Comparison of ENCODE assay signal across 15 cellular contexts in the genomic region with DNA sequence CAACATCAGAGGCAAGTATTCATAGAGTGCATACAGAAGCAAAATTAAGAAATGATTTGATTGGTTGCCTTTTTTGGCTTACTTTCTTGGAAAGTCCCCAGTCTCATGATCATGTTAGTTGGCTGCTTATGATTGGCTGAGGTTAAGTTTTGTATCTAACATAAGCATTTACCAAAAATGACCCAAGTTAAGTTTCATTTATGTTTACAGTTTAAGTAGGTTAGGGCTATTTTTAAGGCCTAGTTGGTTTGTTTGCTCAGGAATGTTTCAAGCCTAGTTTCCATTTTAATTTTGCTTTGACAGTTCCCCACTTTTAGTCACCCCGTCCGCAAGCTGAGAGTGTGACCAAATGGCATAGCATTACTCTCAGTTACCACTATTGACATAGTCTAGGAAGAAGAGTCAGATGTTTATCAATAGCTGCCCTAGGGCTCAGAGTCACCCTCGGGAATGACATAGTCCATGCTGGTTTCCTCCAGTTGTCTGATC. TPM values are rescaled to one million over a fixed set of nuclear protein-coding genes. Genes with fewer than 3 reads are reported as not detected.
DNase-seq lines count a peak whose midpoint lies in the region; ATAC-seq, FAIRE-seq and TF ChIP-seq lines count a peak whose summit lies in the region.
"Had no signal": no experiment of that assay in that cellular context is flagged by ENCODE, and none has a peak within 500 bp of the region (broad histone marks: within the 10 kb centered on the region; RNA-seq: fewer than 3 reads in every experiment).

No MANE protein-coding gene starts in this region.

- DNase-seq in activated CD8-positive, alpha-beta T cell treated with anti-CD3 and anti-CD28 coated beads for 36 hours, result peak; percentile 21
- DNase-seq in activated CD8-positive, alpha-beta T cell treated with anti-CD3 and anti-CD28 coated beads, Interleukin-2, amount 10 ng/mL, durations not matched to agents 7 days and 5 days, result no peak
- no peak for DNase-seq in natural killer cell
- no peak for DNase-seq in amniotic stem cell (lab: John Stamatoyannopoulos, UW)
- DNase-seq in urothelium cell line (ENCODE audit: low spot score), result no peak
- DNase-seq: GM23248, left ventricle myocardium inferior, NCI-H146, small intestine, transverse colon had no signal

- H3K4me3 Mint-ChIP-seq in activated CD8-positive, alpha-beta T cell treated with anti-CD3 and anti-CD28 coated beads for 36 hours, result no peak overlapping the region
- no peak overlapping the region for H3K4me3 Mint-ChIP-seq in activated CD8-positive, alpha-beta T cell treated with anti-CD3 and anti-CD28 coated beads, Interleukin-2, amount 10 ng/mL, durations not matched to agents 7 days and 5 days
- H3K4me3 Mint-ChIP-seq in natural killer cell, result no peak overlapping the region

- TF ChIP-seq CTCF in activated CD8-positive, alpha-beta T cell treated with anti-CD3 and anti-CD28 coated beads for 36 hours (IDR thresholded peaks at IDR 0.05), result no peak
- TF ChIP-seq CTCF in natural killer cell (IDR thresholded peaks at IDR 0.05), result no peak

- CTCF ChIA-PET in activated CD8-positive, alpha-beta T cell treated with anti-CD3 and anti-CD28 coated beads for 36 hours (lab: Charles Lee), result interaction anchor here (0.7 to 4.3 kb wide), 3 partner anchors 19 to 69 kb away, joined by 3 to 16 read pairs (median 5); no protein-coding TSS in a partner anchor
- CTCF ChIA-PET in activated CD8-positive, alpha-beta T cell treated with anti-CD3 and anti-CD28 coated beads, Interleukin-2, amount 10 ng/mL, durations not matched to agents 7 days and 5 days (lab: Charles Lee), result interaction anchor here (1.2 to 1.4 kb wide), 2 partner anchors 25 to 69 kb away, joined by 3 to 6 read pairs; no protein-coding TSS in a partner anchor

- peak overlapping the region; percentile 83 for H3K27ac Mint-ChIP-seq in activated CD8-positive, alpha-beta T cell treated with anti-CD3 and anti-CD28 coated beads for 36 hours
- no peak overlapping the region for H3K27ac Mint-ChIP-seq in activated CD8-positive, alpha-beta T cell treated with anti-CD3 and anti-CD28 coated beads, Interleukin-2, amount 10 ng/mL, durations not matched to agents 7 days and 5 days
- H3K27ac Mint-ChIP-seq in natural killer cell, result no peak overlapping the region

- FAIRE-seq in urothelium cell line (lab: Jason Lieb, UNC), result no peak
- FAIRE-seq: endometrium, small intestine, TTC549 had no signal

- H3K4me1 Mint-ChIP-seq in activated CD8-positive, alpha-beta T cell treated with anti-CD3 and anti-CD28 coated beads for 36 hours (ENCODE audit: low read depth), result peaks cover 9% of the 10 kb centered on the region
- H3K4me1 Mint-ChIP-seq in activated CD8-positive, alpha-beta T cell treated with anti-CD3 and anti-CD28 coated beads, Interleukin-2, amount 10 ng/mL, durations not matched to agents 7 days and 5 days (ENCODE audit: low read depth), result peaks cover 3% of the 10 kb centered on the region
- no peaks in the 10 kb centered on the region for H3K4me1 Mint-ChIP-seq in natural killer cell

- POLR2A ChIA-PET in activated CD8-positive, alpha-beta T cell treated with anti-CD3 and anti-CD28 coated beads for 36 hours (lab: Charles Lee), result interaction anchor here (0.9 to 1.6 kb wide), 3 partner anchors 10 to 21 kb away, joined by 3 to 5 read pairs (median 4); no protein-coding TSS in a partner anchor
- POLR2A ChIA-PET in activated CD8-positive, alpha-beta T cell treated with anti-CD3 and anti-CD28 coated beads, Interleukin-2, amount 10 ng/mL, durations not matched to agents 7 days and 5 days (lab: Charles Lee), result interaction anchor here (1.5 kb wide), 1 partner anchor 44 kb away, joined by 6 read pairs; a partner anchor contains a TSS

- H3K27me3 Mint-ChIP-seq in activated CD8-positive, alpha-beta T cell treated with anti-CD3 and anti-CD28 coated beads for 36 hours, result peaks cover 4% of the 10 kb centered on the region
- H3K27me3 Mint-ChIP-seq in activated CD8-positive, alpha-beta T cell treated with anti-CD3 and anti-CD28 coated beads, Interleukin-2, amount 10 ng/mL, durations not matched to agents 7 days and 5 days (ENCODE audit: low read depth), result peaks cover 2% of the 10 kb centered on the region
- H3K27me3 Mint-ChIP-seq in natural killer cell (ENCODE audit: low read depth in 2 of 2), result peaks cover 0 to 3% of the 10 kb centered on the region in 2 donors

- peak; percentile 65 for ATAC-seq in activated CD8-positive, alpha-beta T cell treated with anti-CD3 and anti-CD28 coated beads for 36 hours
- ATAC-seq in activated CD8-positive, alpha-beta T cell treated with anti-CD3 and anti-CD28 coated beads, Interleukin-2, amount 10 ng/mL, durations not matched to agents 7 days and 5 days, result no peak
- ATAC-seq in GM19395 (IDR thresholded peaks at IDR 0.05; ENCODE audit: unreplicated experiment) (peak; percentile 59), HG03565 (IDR thresholded peaks at IDR 0.05; ENCODE audit: unreplicated experiment) (peak; percentile 52), natural killer cell (peak in 2 of 3 donors; percentile 52 to 53), HG03097 (IDR thresholded peaks at IDR 0.05; ENCODE audit: low FRiP score, unreplicated experiment) (no peak)

- peaks cover 5% of the 10 kb centered on the region for H3K36me3 Mint-ChIP-seq in activated CD8-positive, alpha-beta T cell treated with anti-CD3 and anti-CD28 coated beads for 36 hours (ENCODE audit: low read depth)
- H3K36me3 Mint-ChIP-seq in activated CD8-positive, alpha-beta T cell treated with anti-CD3 and anti-CD28 coated beads, Interleukin-2, amount 10 ng/mL, durations not matched to agents 7 days and 5 days (ENCODE audit: low read depth), result peaks cover 19% of the 10 kb centered on the region
- no peaks in the 10 kb centered on the region for H3K36me3 Mint-ChIP-seq in natural killer cell

- intact Hi-C loops in activated CD8-positive, alpha-beta T cell treated with anti-CD3 and anti-CD28 coated beads for 36 hours (cut with micrococcal nuclease), result no loop called here
- intact Hi-C loops in natural killer cell (cut with micrococcal nuclease), result no loop called here

- no peaks in the 10 kb centered on the region for H3K9me3 Mint-ChIP-seq in activated CD8-positive, alpha-beta T cell treated with anti-CD3 and anti-CD28 coated beads for 36 hours
- H3K9me3 Mint-ChIP-seq in activated CD8-positive, alpha-beta T cell treated with anti-CD3 and anti-CD28 coated beads, Interleukin-2, amount 10 ng/mL, durations not matched to agents 7 days and 5 days (ENCODE audit: insufficient read depth), result no peaks in the 10 kb centered on the region
- no peaks in the 10 kb centered on the region for H3K9me3 Mint-ChIP-seq in natural killer cell

RNA-seq across cellular contexts. Expression of a gene that starts 36.3 kb away (rescaled TPM):
- 10 to 100 TPM; 25.1 to 29.0 TPM for total RNA-seq in activated CD8-positive, alpha-beta T cell treated with anti-CD3 and anti-CD28 coated beads for 36 hours
- total RNA-seq in activated CD8-positive, alpha-beta T cell treated with anti-CD3 and anti-CD28 coated beads, Interleukin-2, amount 10 ng/mL, durations not matched to agents 7 days and 5 days, result 10 to 100 TPM; 30.8 to 31.1 TPM
- total RNA-seq in natural killer cell, result 10 to 100 TPM; 19.3 to 31.0 (median 29.5) TPM

RNA-seq across cellular contexts. Expression of a gene that starts 36.5 kb away (rescaled TPM):
- total RNA-seq in activated CD8-positive, alpha-beta T cell treated with anti-CD3 and anti-CD28 coated beads for 36 hours, result 1 to 10 TPM; 2.3 TPM
- total RNA-seq in activated CD8-positive, alpha-beta T cell treated with anti-CD3 and anti-CD28 coated beads, Interleukin-2, amount 10 ng/mL, durations not matched to agents 7 days and 5 days, result 1 to 10 TPM; 3.1 to 3.2 TPM
- total RNA-seq in natural killer cell, result 1 to 10 TPM; 3.4 to 4.8 (median 3.5) TPM

RNA-seq across cellular contexts. Expression of a gene that starts 43.6 kb away (rescaled TPM):
- 10 to 100 TPM; 94.2 to 95.6 TPM for total RNA-seq in activated CD8-positive, alpha-beta T cell treated with anti-CD3 and anti-CD28 coated beads for 36 hours
- total RNA-seq in activated CD8-positive, alpha-beta T cell treated with anti-CD3 and anti-CD28 coated beads, Interleukin-2, amount 10 ng/mL, durations not matched to agents 7 days and 5 days, result 100 to 1,000 TPM; 131 to 142 TPM
- 100 to 1,000 TPM in 1 of 3 donors, 10 to 100 TPM in 2; 50.4 to 100 (median 74.5) TPM for total RNA-seq in natural killer cell

Comparison
In these comparisons a context has a peak if more than half of its experiments do, and no peak if none do; other contexts are left out.
1. ATAC-seq: peak in activated CD8-positive, alpha-beta T cell treated with anti-CD3 and anti-CD28 coated beads for 36 hours (single experiment), GM19395 (single experiment), HG03565 (single experiment) and natural killer cell (2 of 3); none in activated CD8-positive, alpha-beta T cell treated with anti-CD3 and anti-CD28 coated beads, Interleukin-2, amount 10 ng/mL, durations not matched to agents 7 days and 5 days (single experiment) and HG03097 (single experiment).